9 cellular contexts compared by ENCODE assay signal in genomic region chr3:182909318-182910040, GRCh38.
A peak's percentile ranks its signal among the peaks of the same experiment; 100 is the strongest.
DNase-seq lines count a peak whose midpoint lies in the region; ATAC-seq, FAIRE-seq and TF ChIP-seq lines count a peak whose summit lies in the region.
"Had no signal": no experiment of that assay in that cellular context is flagged by ENCODE, and none has a peak within 500 bp of the region (broad histone marks: within the 10 kb centered on the region; RNA-seq: fewer than 3 reads in every experiment).

No MANE protein-coding gene starts in this region.

- ATAC-seq in HG02763 (IDR thresholded peaks at IDR 0.05; ENCODE audit: unreplicated experiment) (no peak), GM18873 (IDR thresholded peaks at IDR 0.05; ENCODE audit: low FRiP score, unreplicated experiment) (no peak), HG03442 (IDR thresholded peaks at IDR 0.05; ENCODE audit: unreplicated experiment) (no peak)

- no peak overlapping the region for H3K27ac ChIP-seq in adrenal gland

- H3K36me3 Mint-ChIP-seq in activated T-helper 1 cell treated with anti-CD3 and anti-CD28 coated beads, Interleukin-12 subunit alpha, Interleukin-12 subunit beta, Interleukin-2, Interleukin-4 antibody, amounts not matched to agents 30 ng/mL and 10 ng/mL and 1 ng/mL, durations not matched to agents 14 hours and 24 hours and 36 hours (ENCODE audit: low read depth) = peaks cover 30% of the 10 kb centered on the region

- DNase-seq in DMS53 treated with DMSO at 0.1 percent for 48 hours (lab: John Stamatoyannopoulos, UW; ENCODE audit: unreplicated experiment) (peak; percentile 0), HTR-8/SVneo (ENCODE audit: insufficient read length, low spot score) (peak; percentile 20), adrenal gland (no peak), lung microvascular endothelial cell (ENCODE audit: low read depth in 2 of 2) (peak; percentile 38 to 51)
- no peak for DNase-seq in activated T-helper 1 cell treated with anti-CD3 and anti-CD28 coated beads, Interleukin-12 subunit alpha, Interleukin-12 subunit beta, Interleukin-2, Interleukin-4 antibody, amounts not matched to agents 30 ng/mL and 10 ng/mL and 1 ng/mL, durations not matched to agents 14 hours and 24 hours and 36 hours (ENCODE audit: low spot score)

- intact Hi-C loops in adrenal gland (cut with DNase I) = no loop called here
- intact Hi-C loops in activated T-helper 1 cell treated with anti-CD3 and anti-CD28 coated beads, Interleukin-12 subunit alpha, Interleukin-12 subunit beta, Interleukin-2, Interleukin-4 antibody, amounts not matched to agents 30 ng/mL and 10 ng/mL and 1 ng/mL, durations not matched to agents 14 hours and 24 hours and 36 hours (cut with micrococcal nuclease) = loop anchor here (2.0 to 10.0 kb wide), 3 partner anchors 189 to 478 kb away; partner anchors contain the start of gene MCCC1

- WGBS in adrenal gland, 4 donors = 91 to 97% (median 95%) methylated on average over 5 of the region's 5 CpGs

- H3K27me3 Mint-ChIP-seq in activated T-helper 1 cell treated with anti-CD3 and anti-CD28 coated beads, Interleukin-12 subunit alpha, Interleukin-12 subunit beta, Interleukin-2, Interleukin-4 antibody, amounts not matched to agents 30 ng/mL and 10 ng/mL and 1 ng/mL, durations not matched to agents 14 hours and 24 hours and 36 hours (ENCODE audit: insufficient read depth) = no peaks in the 10 kb centered on the region

- peak; percentile 37 to 61 (median 50) for TF ChIP-seq CTCF in adrenal gland (IDR thresholded peaks at IDR 0.05)

- H3K4me3 Mint-ChIP-seq in activated T-helper 1 cell treated with anti-CD3 and anti-CD28 coated beads, Interleukin-12 subunit alpha, Interleukin-12 subunit beta, Interleukin-2, Interleukin-4 antibody, amounts not matched to agents 30 ng/mL and 10 ng/mL and 1 ng/mL, durations not matched to agents 14 hours and 24 hours and 36 hours = no peak overlapping the region

- H3K4me1 ChIP-seq in adrenal gland (replicated peaks in 1 of 2) = no peaks in the 10 kb centered on the region

- peaks cover 0 to 8% of the 10 kb centered on the region in 2 donors for H3K36me3 ChIP-seq in adrenal gland (replicated peaks in 1 of 2)

- H3K27me3 ChIP-seq in adrenal gland = no peaks in the 10 kb centered on the region

- H3K27ac Mint-ChIP-seq in activated T-helper 1 cell treated with anti-CD3 and anti-CD28 coated beads, Interleukin-12 subunit alpha, Interleukin-12 subunit beta, Interleukin-2, Interleukin-4 antibody, amounts not matched to agents 30 ng/mL and 10 ng/mL and 1 ng/mL, durations not matched to agents 14 hours and 24 hours and 36 hours = no peak overlapping the region

- H3K4me1 Mint-ChIP-seq in activated T-helper 1 cell treated with anti-CD3 and anti-CD28 coated beads, Interleukin-12 subunit alpha, Interleukin-12 subunit beta, Interleukin-2, Interleukin-4 antibody, amounts not matched to agents 30 ng/mL and 10 ng/mL and 1 ng/mL, durations not matched to agents 14 hours and 24 hours and 36 hours (ENCODE audit: low read depth) = peaks cover 43% of the 10 kb centered on the region

- TF ChIP-seq POLR2A in adrenal gland (IDR thresholded peaks at IDR 0.05) = no peak

- FAIRE-seq in HTR-8/SVneo (lab: Jason Lieb, UNC) = no peak
- FAIRE-seq: TTC549 had no signal

- no peaks in the 10 kb centered on the region for H3K9me3 ChIP-seq in adrenal gland (replicated peaks in 1 of 3)

- no peak overlapping the region for H3K4me3 ChIP-seq in adrenal gland

- no peaks in the 10 kb centered on the region for H3K9me3 Mint-ChIP-seq in activated T-helper 1 cell treated with anti-CD3 and anti-CD28 coated beads, Interleukin-12 subunit alpha, Interleukin-12 subunit beta, Interleukin-2, Interleukin-4 antibody, amounts not matched to agents 30 ng/mL and 10 ng/mL and 1 ng/mL, durations not matched to agents 14 hours and 24 hours and 36 hours

Comparison
In these comparisons a context has a peak if more than half of its experiments do, and no peak if none do; other contexts are left out.
1. DNase-seq: peak in DMS53 treated with DMSO at 0.1 percent for 48 hours (single experiment), HTR-8/SVneo (single experiment) and lung microvascular endothelial cell (2 of 2); none in adrenal gland (0 of 7) and activated T-helper 1 cell treated with anti-CD3 and anti-CD28 coated beads, Interleukin-12 subunit alpha, Interleukin-12 subunit beta, Interleukin-2, Interleukin-4 antibody, amounts not matched to agents 30 ng/mL and 10 ng/mL and 1 ng/mL, durations not matched to agents 14 hours and 24 hours and 36 hours (single experiment).